In genomic region chr12:74539261-74539660, GRCh38 we compare ENCODE assay signal across 7 cellular contexts. TPM values are rescaled to one million over a fixed set of nuclear protein-coding genes. Genes with fewer than 3 reads are reported as not detected.
DNase-seq lines count a peak whose midpoint lies in the region; ATAC-seq and TF ChIP-seq lines count a peak whose summit lies in the region.

No MANE protein-coding gene starts in this region.

- H3K27me3 ChIP-seq in H7 (ENCODE audit: control insufficient read depth, insufficient read depth, low read length): no peaks in the 10 kb centered on the region
- no peaks in the 10 kb centered on the region for H3K27me3 ChIP-seq in skeletal muscle tissue (ENCODE audit: control insufficient read depth in 3 of 3, insufficient read depth in 3 of 3, low read length in 3 of 3)

- H3K36me3 ChIP-seq in H7 (replicated peaks; ENCODE audit: control insufficient read depth, insufficient read depth, low read length) (no peaks in the 10 kb centered on the region; the same call in 1 of the 2 replicates), skeletal muscle tissue (ENCODE audit: control insufficient read depth in 3 of 3, insufficient read depth in 3 of 3, low read length in 3 of 3) (peaks cover 0 to 13% (median 2%) of the 10 kb centered on the region in 3 donors)

- H3K27ac ChIP-seq in skeletal muscle tissue (ENCODE audit: low read depth, low read length): peak overlapping the region; percentile 95

- peaks cover 26 to 35% (median 27%) of the 10 kb centered on the region in 3 donors for H3K4me1 ChIP-seq in skeletal muscle tissue (ENCODE audit: control insufficient read depth in 3 of 3, insufficient read depth in 3 of 3, low read length in 3 of 3)

- H3K4me3 ChIP-seq in H7 (ENCODE audit: insufficient read depth, low read depth, low read length): peak overlapping the region; percentile 79; the same call in 1 of the 2 replicates
- H3K4me3 ChIP-seq in fibroblast of villous mesenchyme (ENCODE audit: low read depth, low read length): peak overlapping the region; percentile 89
- peak overlapping the region; percentile 97 for H3K4me3 ChIP-seq in skeletal muscle tissue (ENCODE audit: low read length in 3 of 3)

- in situ Hi-C loops in SK-MEL-5 (cut with HindIII; ENCODE audit: low pct_unique_long_range_greater_than_20kb, low sequenced_read_pairs): no loop called here

- no peaks in the 10 kb centered on the region for H3K9me3 ChIP-seq in skeletal muscle tissue (ENCODE audit: control insufficient read depth in 3 of 3, low read length in 3 of 3)

- ATAC-seq in GM18868 (IDR thresholded peaks at IDR 0.05; ENCODE audit: unreplicated experiment): no peak

- TF ChIP-seq CTCF in fibroblast of villous mesenchyme (IDR thresholded peaks at IDR 0.05; ENCODE audit: insufficient read depth, low read depth, low read length): no peak

- DNase-seq in H7 (no peak), SK-MEL-5 (ENCODE audit: low read depth, low spot score) (peak; percentile 8), fibroblast of villous mesenchyme (ENCODE audit: low read depth) (peak; percentile 6), NCI-H1436 treated with DMSO at 0.1 percent for 48 hours (lab: John Stamatoyannopoulos, UW) (no peak), mucosa of gallbladder (ENCODE audit: low spot score) (no peak)

- H3K9ac ChIP-seq in skeletal muscle tissue (ENCODE audit: low read depth in 1 of 3, low read length in 3 of 3): peak overlapping the region; percentile 98 to 100 (median 99)

RNA-seq across cellular contexts. Expression of gene ATXN7L3B, which starts 1.6 kb away (rescaled TPM):
- total RNA-seq in H7 (2014; rRNA removed; shearing (Covaris generic)): 25.3 and 27.2 TPM in 2 replicates
- 23.9 and 24.6 TPM in 2 replicates for total RNA-seq in SK-MEL-5 (2014; rRNA removed; shearing (Covaris generic))
- polyA plus RNA-seq in SK-MEL-5 (2015; cell fraction: cytosol; rRNA removed): 21.8 and 26.9 TPM in 2 replicates
- 39.2 and 47.0 TPM in 2 replicates for polyA plus RNA-seq in SK-MEL-5 (2015; cell fraction: nucleus; rRNA removed)
- total RNA-seq in fibroblast of villous mesenchyme (17.7 and 23.7 TPM in 2 replicates), skeletal muscle tissue (35.5 TPM), mucosa of gallbladder (45.9 TPM)

Comparison
In these comparisons a context has a peak if more than half of its experiments do, and no peak if none do; other contexts are left out.
1. DNase-seq: peak in SK-MEL-5 (single experiment) and fibroblast of villous mesenchyme (single experiment); none in H7 (single experiment), NCI-H1436 treated with DMSO at 0.1 percent for 48 hours (single experiment) and mucosa of gallbladder (single experiment).
2. Peak in every context shown above with its lines, with median percentiles within 50 percentile points of each other: H3K4me3 ChIP-seq.